Comparison of ENCODE assay signal across 8 cellular contexts in genomic region chr20:37346232-37346525, GRCh38. TPM values are rescaled to one million over a fixed set of nuclear protein-coding genes. Genes with fewer than 3 reads are reported as not detected.
DNase-seq lines count a peak whose midpoint lies in the region; ATAC-seq and TF ChIP-seq lines count a peak whose summit lies in the region.

No MANE protein-coding gene starts in this region.

- peaks cover 9% of the 10 kb centered on the region; the same call in 1 of the 2 replicates for H4K20me1 ChIP-seq in DND-41 (ENCODE audit: insufficient read depth, low read length)
- no peaks in the 10 kb centered on the region for H4K20me1 ChIP-seq in OCI-LY1 (ENCODE audit: insufficient read depth, low read length)

- peaks cover 17% of the 10 kb centered on the region for H3K79me2 ChIP-seq in DND-41 (ENCODE audit: insufficient read depth, low read length)
- H3K79me2 ChIP-seq in OCI-LY1 (ENCODE audit: insufficient read depth, low read length) = no peaks in the 10 kb centered on the region

- H3F3A ChIP-seq in OCI-LY1 (ENCODE audit: insufficient read depth, low read length) = no peaks in the 10 kb centered on the region

- peak overlapping the region; percentile 18 to 60; a peak in 3 of 4 replicates for H3K4me3 ChIP-seq in DND-41 (ENCODE audit: low read depth in 1 of 2, low read length in 2 of 2)
- peak overlapping the region; percentile 45 for H3K4me3 ChIP-seq in OCI-LY1 (ENCODE audit: low read depth, low read length, poor library complexity, severe bottlenecking)
- H3K4me3 ChIP-seq in esophagus muscularis mucosa = peak overlapping the region; percentile 72 to 91 (median 84)
- peak overlapping the region; percentile 67 for H3K4me3 ChIP-seq in psoas muscle

- H3K9ac ChIP-seq in DND-41 (ENCODE audit: low read depth, low read length) (peak overlapping the region; percentile 53), OCI-LY1 (ENCODE audit: low read length) (no peak overlapping the region)

- intact Hi-C loops in esophagus muscularis mucosa (cut with DNase I) = loop anchor here (5.0 kb wide), 2 partner anchors 36 to 54 kb away; no protein-coding TSS in a partner anchor
- intact Hi-C loops in psoas muscle (cut with DNase I) = no loop called here

- no CpG with 5 or more reads among the region's 35 CpGs for WGBS in esophagus muscularis mucosa
- WGBS in psoas muscle, 3 donors = 2 to 4% (median 3%) methylated on average over 6 to 34 of the region's 35 CpGs

- H3K27ac ChIP-seq in DND-41 (ENCODE audit: low read length) = no peak overlapping the region
- H3K27ac ChIP-seq in OCI-LY1 (ENCODE audit: low read depth, low read length, poor library complexity, severe bottlenecking) = no peak overlapping the region
- H3K27ac ChIP-seq in esophagus muscularis mucosa (replicated peaks in 1 of 4) = peak overlapping the region; percentile 86 to 96 (median 92)
- H3K27ac ChIP-seq in psoas muscle = no peak overlapping the region

- TF ChIP-seq CTCF in DND-41 (IDR thresholded peaks at IDR 0.05; ENCODE audit: borderline replicate concordance, extremely low read depth, low read length, poor library complexity, severe bottlenecking) = no peak
- TF ChIP-seq CTCF in OCI-LY1 (IDR thresholded peaks at IDR 0.05; ENCODE audit: low read length) = no peak
- TF ChIP-seq CTCF in esophagus muscularis mucosa (IDR thresholded peaks at IDR 0.05) = no peak
- no peak for TF ChIP-seq CTCF in psoas muscle (IDR thresholded peaks at IDR 0.05)

- TF ChIP-seq POLR2A in esophagus muscularis mucosa (IDR thresholded peaks at IDR 0.05; ENCODE audit: low read depth) = no peak

- DNase-seq in DND-41 = no peak
- DNase-seq in esophagus muscularis mucosa (ENCODE audit: extremely low spot score) = no peak
- no peak for DNase-seq in psoas muscle
- no peak for DNase-seq in stimulated activated CD8-positive, alpha-beta memory T cell treated with anti-CD3 and anti-CD28 coated beads, Interleukin-4, amount 100 ng/mL, for 48 hours
- DNase-seq in DMS114 treated with DMSO at 0.1 percent for 48 hours (lab: John Stamatoyannopoulos, UW; ENCODE audit: unreplicated experiment) = no peak
- no peak for DNase-seq in NCI-H187 treated with DMSO at 0.1 percent for 48 hours (lab: John Stamatoyannopoulos, UW)

- no peaks in the 10 kb centered on the region for H3K9me2 ChIP-seq in OCI-LY1 (ENCODE audit: low read depth, low read length)

- H3K9me3 ChIP-seq in DND-41 (ENCODE audit: insufficient read depth, low read length, severe bottlenecking) = no peaks in the 10 kb centered on the region
- no peaks in the 10 kb centered on the region for H3K9me3 ChIP-seq in OCI-LY1 (ENCODE audit: low read length)
- no peaks in the 10 kb centered on the region for H3K9me3 ChIP-seq in esophagus muscularis mucosa
- no peaks in the 10 kb centered on the region for H3K9me3 ChIP-seq in psoas muscle

- peaks cover 21% of the 10 kb centered on the region for H3K4me1 ChIP-seq in DND-41 (ENCODE audit: insufficient read depth, low read length)
- H3K4me1 ChIP-seq in OCI-LY1 (ENCODE audit: insufficient read depth, low read length, severe bottlenecking) = no peaks in the 10 kb centered on the region
- peaks cover 4 to 54% (median 43%) of the 10 kb centered on the region in 4 donors for H3K4me1 ChIP-seq in esophagus muscularis mucosa
- H3K4me1 ChIP-seq in psoas muscle = no peaks in the 10 kb centered on the region

- H3K27me3 ChIP-seq in DND-41 (ENCODE audit: insufficient read depth, low read length, poor library complexity) = no peaks in the 10 kb centered on the region
- peaks cover 8% of the 10 kb centered on the region; the same call in 1 of the 2 replicates for H3K27me3 ChIP-seq in OCI-LY1 (ENCODE audit: insufficient read depth, low read length)
- peaks cover 0 to 10% (median 0%) of the 10 kb centered on the region in 4 donors for H3K27me3 ChIP-seq in esophagus muscularis mucosa
- peaks cover 0 to 5% (median under 1%) of the 10 kb centered on the region in 3 donors for H3K27me3 ChIP-seq in psoas muscle (ENCODE audit: insufficient read depth in 3 of 3, low read length in 2 of 3)

- ATAC-seq in DND-41 (ENCODE audit: insufficient read depth, low read depth) (peak; percentile 6; the same call in 1 of the 3 replicates), psoas muscle (no peak), HG02973 (IDR thresholded peaks at IDR 0.05; ENCODE audit: unreplicated experiment) (no peak)

- peak overlapping the region; percentile 76 for H3K4me2 ChIP-seq in DND-41 (ENCODE audit: insufficient read depth, low read length)
- peak overlapping the region; percentile 58; the same call in 1 of the 2 replicates for H3K4me2 ChIP-seq in OCI-LY1 (ENCODE audit: low read length)

- H2AFZ ChIP-seq in DND-41 (ENCODE audit: low read depth, low read length) (peak overlapping the region; percentile 74), OCI-LY1 (ENCODE audit: low read length) (no peak overlapping the region)

- TF ChIP-seq EP300 in esophagus muscularis mucosa (IDR thresholded peaks at IDR 0.05) = no peak

- H3K36me3 ChIP-seq in DND-41 (ENCODE audit: insufficient read depth, low read length) (no peaks in the 10 kb centered on the region), OCI-LY1 (ENCODE audit: insufficient read depth, low read length) (no peaks in the 10 kb centered on the region), esophagus muscularis mucosa (peaks cover 0 to 12% (median 5%) of the 10 kb centered on the region in 4 donors), psoas muscle (ENCODE audit: insufficient read depth in 1 of 2, low read depth in 1 of 2) (no peaks in the 10 kb centered on the region)

RNA-seq across cellular contexts. Expression of gene SRC, which starts 0.2 kb away (rescaled TPM):
- total RNA-seq in esophagus muscularis mucosa = 10 to 100 TPM; 27.5 to 52.2 (median 42.3) TPM
- total RNA-seq in psoas muscle = 1 to 10 TPM; 1.3 to 3.0 (median 1.9) TPM
- polyA plus RNA-seq in psoas muscle = 1 to 10 TPM in 1 of 3 donors, under 1 TPM in 2; 0.86 to 1.0 (median 0.97) TPM

RNA-seq across cellular contexts. Expression of gene MANBAL, which starts 56.7 kb away (rescaled TPM):
- total RNA-seq in esophagus muscularis mucosa = 10 to 100 TPM; 38.3 to 56.3 (median 47.3) TPM
- total RNA-seq in psoas muscle = 10 to 100 TPM; 10.5 to 16.3 (median 11.5) TPM
- 10 to 100 TPM; 17.1 to 40.1 (median 21.9) TPM for polyA plus RNA-seq in psoas muscle

Comparison
In these comparisons a context has a peak if more than half of its experiments do, and no peak if none do; other contexts are left out.
1. H3K27ac ChIP-seq: peak in esophagus muscularis mucosa (4 of 4); none in DND-41 (single experiment), OCI-LY1 (single experiment) and psoas muscle (single experiment).
2. RNA of gene SRC, which starts 0.2 kb away (total RNA-seq): 27.5 to 52.2 TPM in esophagus muscularis mucosa; 1.3 to 3.0 TPM in psoas muscle; every median in the first group is over 4 times any median in the second.
3. Peak in every context shown above with its lines, with median percentiles within 50 percentile points of each other: H3K4me3 ChIP-seq.